9 cellular contexts compared by ENCODE assay signal in the genomic region with DNA sequence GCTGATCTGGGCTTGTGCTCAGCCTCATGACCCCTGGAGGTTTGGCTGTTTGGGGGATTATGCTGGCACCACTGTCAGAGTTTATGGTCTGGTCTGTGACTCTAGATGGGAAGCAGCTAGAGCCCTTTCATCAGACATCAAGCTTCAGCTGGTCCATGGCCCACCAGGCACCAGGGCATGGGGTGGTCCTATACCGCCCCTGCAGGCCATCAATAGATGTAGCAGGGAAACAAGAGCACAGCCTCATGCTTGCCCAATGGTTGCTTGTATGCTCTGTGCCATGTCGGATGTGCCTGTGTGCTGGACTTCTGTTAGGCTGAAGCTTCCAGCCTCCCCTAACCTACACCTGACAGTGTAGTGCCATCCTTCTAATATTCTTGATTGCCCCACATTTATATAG.
A peak's percentile ranks its signal among the peaks of the same experiment; 100 is the strongest.
DNase-seq lines count a peak whose midpoint lies in the region; ATAC-seq, FAIRE-seq and TF ChIP-seq lines count a peak whose summit lies in the region.
"Had no signal": no experiment of that assay in that cellular context is flagged by ENCODE, and none has a peak within 500 bp of the region (broad histone marks: within the 10 kb centered on the region; RNA-seq: fewer than 3 reads in every experiment).

No MANE protein-coding gene starts in this region.

- no peak overlapping the region; a peak in 1 of 4 replicates for H3K4me3 ChIP-seq in SK-N-SH (ENCODE audit: low read depth in 2 of 2, low read length in 1 of 2)
- H3K4me3 ChIP-seq in HepG2 (replicated peaks in 1 of 3; ENCODE audit: insufficient read depth in 1 of 3, low read depth in 2 of 3, low read length in 3 of 3): no peak overlapping the region

- in situ Hi-C loops in HepG2 (cut with HindIII; ENCODE audit: extremely low pct_ligation_motif_present, low pct_unique_long_range_greater_than_20kb): no loop called here

- no TSS peak for BruUV-seq in HepG2 (replicated peaks; lab: Mats Ljungman, UMichigan)

- no peaks in the 10 kb centered on the region for H4K20me1 ChIP-seq in SK-N-SH (ENCODE audit: insufficient read depth)
- H4K20me1 ChIP-seq in HepG2 (ENCODE audit: insufficient read depth, low read length): no peaks in the 10 kb centered on the region

- DNase-seq in ELR (ENCODE audit: low read depth) (peak; percentile 46), SK-N-SH (peak; percentile 49), HepG2 (ENCODE audit: low spot score) (peak; percentile 13), GF-D8 (lab: John Stamatoyannopoulos, UW) (no peak), C1 segment of cervical spinal cord (lab: John Stamatoyannopoulos, UW) (no peak)
- DNase-seq: activated naive CD8-positive, alpha-beta T cell treated with anti-CD3 and anti-CD28 coated beads, Interleukin-2, amount 10 ng/mL, durations not matched to agents 7 days and 5 days had no signal

- H3K9me3 ChIP-seq in SK-N-SH (no peaks in the 10 kb centered on the region; the same call in 1 of the 2 replicates), HepG2 (ENCODE audit: low read length) (no peaks in the 10 kb centered on the region)

- no peaks in the 10 kb centered on the region; the same call in 1 of the 2 replicates for H3K9me2 ChIP-seq in SK-N-SH

- POLR2A ChIA-PET in SK-N-SH (lab: Yijun Ruan, JAX) (no interaction called here), HepG2 (lab: Yijun Ruan, JAX) (no interaction called here)

- H3K4me2 ChIP-seq in SK-N-SH (no peak overlapping the region), HepG2 (ENCODE audit: low read depth, low read length) (no peak overlapping the region)

- H2AFZ ChIP-seq in SK-N-SH (ENCODE audit: low read depth): no peak overlapping the region
- H2AFZ ChIP-seq in HepG2 (ENCODE audit: low read length): no peak overlapping the region

- FAIRE-seq in HepG2 (lab: Jason Lieb, UNC): no peak

- H3K36me3 ChIP-seq in SK-N-SH (replicated peaks in 1 of 2; ENCODE audit: control insufficient read depth in 1 of 2, insufficient read depth in 2 of 2, low read length in 1 of 2): no peaks in the 10 kb centered on the region
- no peaks in the 10 kb centered on the region for H3K36me3 ChIP-seq in HepG2 (replicated peaks in 1 of 2; ENCODE audit: control insufficient read depth in 1 of 2, insufficient read depth in 2 of 2, low read length in 2 of 2)

- TF ChIP-seq CTCF in SK-N-SH (IDR thresholded peaks at IDR 0.05): peak; percentile 52
- peak; percentile 64 for TF ChIP-seq CTCF in HepG2 (CRISPR knock-in tag; IDR thresholded peaks at IDR 0.05)

- TF ChIP-seq EP300 in SK-N-SH (IDR thresholded peaks at IDR 0.05; ENCODE audit: borderline replicate concordance in 1 of 2, low read depth in 1 of 2, low read length in 1 of 2) (no peak), HepG2 (IDR thresholded peaks at IDR 0.05; ENCODE audit: low read depth in 2 of 2, low read length in 2 of 2) (no peak), HepG2 (CRISPR knock-in tag; IDR thresholded peaks at IDR 0.05; ENCODE audit: borderline replicate concordance) (no peak)

- intact Hi-C loops in HepG2 (cut with micrococcal nuclease; ENCODE audit: unreplicated experiment): no loop called here

- H3K27ac ChIP-seq in SK-N-SH (ENCODE audit: low read depth in 2 of 2, low read length in 1 of 2) (no peak overlapping the region), HepG2 (ENCODE audit: extremely low read length, insufficient read depth, low read length) (no peak overlapping the region)

- H3K79me2 ChIP-seq in SK-N-SH (ENCODE audit: insufficient read depth) (no peaks in the 10 kb centered on the region), HepG2 (ENCODE audit: insufficient read depth, low read length) (no peaks in the 10 kb centered on the region)

- H3K9ac ChIP-seq in SK-N-SH (no peak overlapping the region), HepG2 (ENCODE audit: insufficient read depth, low read depth, low read length) (no peak overlapping the region)

- H3K4me1 ChIP-seq in SK-N-SH (ENCODE audit: control insufficient read depth in 1 of 2, insufficient read depth in 2 of 2, low read depth in 1 of 2, low read length in 1 of 2): no peaks in the 10 kb centered on the region
- H3K4me1 ChIP-seq in HepG2 (ENCODE audit: insufficient read depth, low read length): 0 out of 2 replicates have a peak, but pooled peaks cover 8% of the 10 kb centered on the region

- CTCF ChIA-PET in SK-N-SH (lab: Yijun Ruan, JAX) (interaction anchor here (0.8 to 3.0 kb wide), 5 partner anchors 11 to 97 kb away, joined by 3 to 17 read pairs (median 4); no protein-coding TSS in a partner anchor), HepG2 (lab: Yijun Ruan, JAX; ENCODE audit: low intra/inter-chr PET ratio, low total read pairs) (no interaction called here)

- ATAC-seq in HG02798 (IDR thresholded peaks at IDR 0.05; ENCODE audit: poor library complexity, unreplicated experiment) (peak; percentile 67), HepG2 (peak; percentile 96), HG03097 (IDR thresholded peaks at IDR 0.05; ENCODE audit: low FRiP score, unreplicated experiment) (no peak), HG02678 (IDR thresholded peaks at IDR 0.05; ENCODE audit: unreplicated experiment) (no peak)

- H3F3A ChIP-seq in SK-N-SH (replicated peaks; ENCODE audit: insufficient read depth): no peaks in the 10 kb centered on the region

- TF ChIP-seq RAD21 in SK-N-SH (IDR thresholded peaks at IDR 0.05; ENCODE audit: low read length) (no peak), HepG2 (CRISPR knock-in tag; IDR thresholded peaks at IDR 0.05) (no peak)

- no peak for TF ChIP-seq POLR2A in HepG2 (IDR thresholded peaks at IDR 0.05; ENCODE audit: insufficient read depth in 1 of 2, low read depth in 2 of 2, low read length in 2 of 2)

- H3K27me3 ChIP-seq in SK-N-SH (ENCODE audit: insufficient read depth) (no peaks in the 10 kb centered on the region; the same call in 1 of the 2 replicates), HepG2 (ENCODE audit: control insufficient read depth in 1 of 2, insufficient read depth in 2 of 2, low read length in 2 of 2) (peaks cover 0 to 12% of the 10 kb centered on the region in 2 experiments; a peak in 1 of 5 replicates)

- WGBS in SK-N-SH (ENCODE audit: low lambda C conversion rate): no CpG with 5 or more reads among the region's 2 CpGs
- no CpG with 5 or more reads among the region's 2 CpGs for WGBS in HepG2 (ENCODE audit: low lambda C conversion rate)

TF ChIP-seq in SK-N-SH, 30 proteins besides CTCF, POLR2A, EP300 and RAD21:
- TF ChIP-seq, protein P1, sequence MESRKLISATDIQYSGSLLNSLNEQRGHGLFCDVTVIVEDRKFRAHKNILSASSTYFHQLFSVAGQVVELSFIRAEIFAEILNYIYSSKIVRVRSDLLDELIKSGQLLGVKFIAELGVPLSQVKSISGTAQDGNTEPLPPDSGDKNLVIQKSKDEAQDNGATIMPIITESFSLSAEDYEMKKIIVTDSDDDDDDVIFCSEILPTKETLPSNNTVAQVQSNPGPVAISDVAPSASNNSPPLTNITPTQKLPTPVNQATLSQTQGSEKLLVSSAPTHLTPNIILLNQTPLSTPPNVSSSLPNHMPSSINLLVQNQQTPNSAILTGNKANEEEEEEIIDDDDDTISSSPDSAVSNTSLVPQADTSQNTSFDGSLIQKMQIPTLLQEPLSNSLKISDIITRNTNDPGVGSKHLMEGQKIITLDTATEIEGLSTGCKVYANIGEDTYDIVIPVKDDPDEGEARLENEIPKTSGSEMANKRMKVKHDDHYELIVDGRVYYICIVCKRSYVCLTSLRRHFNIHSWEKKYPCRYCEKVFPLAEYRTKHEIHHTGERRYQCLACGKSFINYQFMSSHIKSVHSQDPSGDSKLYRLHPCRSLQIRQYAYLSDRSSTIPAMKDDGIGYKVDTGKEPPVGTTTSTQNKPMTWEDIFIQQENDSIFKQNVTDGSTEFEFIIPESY (IDR thresholded peaks at IDR 0.05; ENCODE audit: borderline replicate concordance, low read depth): no peak
- no peak for TF ChIP-seq MXI1 (IDR thresholded peaks at IDR 0.05; ENCODE audit: low read depth, low read length)
- TF ChIP-seq CHD2 (IDR thresholded peaks at IDR 0.05; ENCODE audit: low read length, partially characterized antibody): no peak
- no peak for TF ChIP-seq SIN3A (IDR thresholded peaks at IDR 0.05; ENCODE audit: borderline replicate concordance, low read depth, low read length)
- TF ChIP-seq FOSL2 (IDR thresholded peaks at IDR 0.05; ENCODE audit: borderline replicate concordance, low read depth): no peak

TF ChIP-seq in HepG2, 621 proteins besides CTCF, POLR2A, EP300 and RAD21:
- TF ChIP-seq FOXA1 (IDR thresholded peaks at IDR 0.05) (no peak), FOXA1 (CRISPR knock-in tag; IDR thresholded peaks at IDR 0.05) (no peak), STAG1 (CRISPR knock-in tag; IDR thresholded peaks at IDR 0.05) (peak; percentile 60)

Comparison
In these comparisons a context has a peak if more than half of its experiments do, and no peak if none do; other contexts are left out.
1. DNase-seq: peak in ELR (single experiment), SK-N-SH (single experiment) and HepG2 (single experiment); none in GF-D8 (single experiment) and C1 segment of cervical spinal cord (0 of 14).
2. ATAC-seq: peak in HG02798 (single experiment) and HepG2 (single experiment); none in HG03097 (single experiment) and HG02678 (single experiment).